20 cellular contexts compared by ENCODE assay signal in the genomic region with DNA sequence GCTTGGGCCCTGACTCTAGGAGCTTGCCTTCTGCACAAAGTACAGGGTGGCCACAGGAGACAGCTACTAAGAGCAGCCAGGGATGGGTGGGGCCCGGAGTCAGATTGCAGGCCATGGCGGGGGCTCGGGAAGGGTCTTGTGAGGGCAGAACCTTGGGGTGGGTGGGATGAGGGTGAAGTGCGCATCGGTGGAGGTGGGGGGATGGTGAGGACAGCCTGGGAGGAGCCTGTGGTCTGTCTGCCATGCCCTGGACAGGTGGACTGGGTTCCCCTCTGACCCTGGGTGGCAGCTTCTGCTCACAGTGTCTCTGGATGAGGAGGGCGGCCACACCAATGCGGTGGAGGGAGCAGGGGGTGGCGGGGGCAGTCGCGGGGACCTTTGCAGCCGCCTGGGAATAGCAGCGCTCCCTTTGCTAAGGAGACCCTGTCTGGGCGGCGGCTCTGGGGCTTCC.
"Had no signal": no experiment of that assay in that cellular context is flagged by ENCODE, and none has a peak within 500 bp of the region (broad histone marks: within the 10 kb centered on the region; RNA-seq: fewer than 3 reads in every experiment).

No MANE protein-coding gene starts in this region.

- H3K9me3 Mint-ChIP-seq: activated B cell treated with CpG ODN at 0.5 μM for 24 hours; activated CD8-positive, alpha-beta T cell treated with anti-CD3 and anti-CD28 coated beads for 36 hours; activated naive CD4-positive, alpha-beta T cell treated with anti-CD3 and anti-CD28 coated beads for 36 hours; naive thymus-derived CD8-positive, alpha-beta T cell; T-helper 2 cell treated with Interferon-gamma antibody and Interleukin-4, amounts not matched to agents 5 μg/mL and 100 μg/mL, for 36 hours had no signal

- H3K27ac Mint-ChIP-seq: activated B cell treated with CpG ODN at 0.5 μM for 24 hours; activated CD8-positive, alpha-beta T cell treated with anti-CD3 and anti-CD28 coated beads for 36 hours; activated naive CD4-positive, alpha-beta T cell treated with anti-CD3 and anti-CD28 coated beads for 36 hours; progenitor cell of endocrine pancreas; T-helper 2 cell treated with Interferon-gamma antibody and Interleukin-4, amounts not matched to agents 5 μg/mL and 100 μg/mL, for 36 hours had no signal

- H3K4me3 ChIP-seq: ascending aorta, breast epithelium, gastrocnemius medialis, stomach, thoracic aorta, upper lobe of right lung had no signal

- H3K36me3 ChIP-seq: ascending aorta, breast epithelium, gastrocnemius medialis, thoracic aorta, upper lobe of right lung had no signal

- H3K27me3 ChIP-seq: ascending aorta, breast epithelium, gastrocnemius medialis, stomach, upper lobe of right lung had no signal

- H3K27me3 Mint-ChIP-seq: activated B cell treated with CpG ODN at 0.5 μM for 24 hours; activated CD8-positive, alpha-beta T cell treated with anti-CD3 and anti-CD28 coated beads for 36 hours; naive thymus-derived CD8-positive, alpha-beta T cell; progenitor cell of endocrine pancreas had no signal

- H3K9me3 ChIP-seq: ascending aorta, breast epithelium, gastrocnemius medialis, stomach, thoracic aorta, upper lobe of right lung had no signal

- DNase-seq: activated B cell treated with CpG ODN at 0.5 μM for 24 hours; activated CD4-positive, alpha-beta T cell treated with anti-CD3 and anti-CD28 coated beads for 4 hours; activated CD8-positive, alpha-beta T cell treated with anti-CD3 and anti-CD28 coated beads for 36 hours; activated naive CD4-positive, alpha-beta T cell treated with anti-CD3 and anti-CD28 coated beads for 36 hours; activated T-cell treated with anti-CD3 and anti-CD28 coated beads, Interleukin-2, amount 50 U/mL, for 1 hour; cortex of kidney; effector CD4-positive, alpha-beta T cell; gastrocnemius medialis; head of caudate nucleus; mesendoderm; naive thymus-derived CD8-positive, alpha-beta T cell; stimulated activated CD4-positive, alpha-beta T cell treated with anti-CD3 and anti-CD28 coated beads, Interleukin-15, amount 100 ng/mL, for 24 hours; stimulated activated CD4-positive, alpha-beta T cell treated with anti-CD3 and anti-CD28 coated beads, Interleukin-4, amount 100 ng/mL, for 1 hour; stomach; upper lobe of right lung had no signal

- H3K4me3 Mint-ChIP-seq: activated B cell treated with CpG ODN at 0.5 μM for 24 hours; activated CD8-positive, alpha-beta T cell treated with anti-CD3 and anti-CD28 coated beads for 36 hours; activated naive CD4-positive, alpha-beta T cell treated with anti-CD3 and anti-CD28 coated beads for 36 hours; naive thymus-derived CD8-positive, alpha-beta T cell; T-helper 2 cell treated with Interferon-gamma antibody and Interleukin-4, amounts not matched to agents 5 μg/mL and 100 μg/mL, for 36 hours had no signal

- H3K27ac ChIP-seq: ascending aorta, breast epithelium, gastrocnemius medialis, stomach, thoracic aorta, upper lobe of right lung had no signal

- H3K4me1 ChIP-seq: ascending aorta, breast epithelium, gastrocnemius medialis, stomach, upper lobe of right lung had no signal
